ENCODE assay signal across 8 cellular contexts in the genomic region with DNA sequence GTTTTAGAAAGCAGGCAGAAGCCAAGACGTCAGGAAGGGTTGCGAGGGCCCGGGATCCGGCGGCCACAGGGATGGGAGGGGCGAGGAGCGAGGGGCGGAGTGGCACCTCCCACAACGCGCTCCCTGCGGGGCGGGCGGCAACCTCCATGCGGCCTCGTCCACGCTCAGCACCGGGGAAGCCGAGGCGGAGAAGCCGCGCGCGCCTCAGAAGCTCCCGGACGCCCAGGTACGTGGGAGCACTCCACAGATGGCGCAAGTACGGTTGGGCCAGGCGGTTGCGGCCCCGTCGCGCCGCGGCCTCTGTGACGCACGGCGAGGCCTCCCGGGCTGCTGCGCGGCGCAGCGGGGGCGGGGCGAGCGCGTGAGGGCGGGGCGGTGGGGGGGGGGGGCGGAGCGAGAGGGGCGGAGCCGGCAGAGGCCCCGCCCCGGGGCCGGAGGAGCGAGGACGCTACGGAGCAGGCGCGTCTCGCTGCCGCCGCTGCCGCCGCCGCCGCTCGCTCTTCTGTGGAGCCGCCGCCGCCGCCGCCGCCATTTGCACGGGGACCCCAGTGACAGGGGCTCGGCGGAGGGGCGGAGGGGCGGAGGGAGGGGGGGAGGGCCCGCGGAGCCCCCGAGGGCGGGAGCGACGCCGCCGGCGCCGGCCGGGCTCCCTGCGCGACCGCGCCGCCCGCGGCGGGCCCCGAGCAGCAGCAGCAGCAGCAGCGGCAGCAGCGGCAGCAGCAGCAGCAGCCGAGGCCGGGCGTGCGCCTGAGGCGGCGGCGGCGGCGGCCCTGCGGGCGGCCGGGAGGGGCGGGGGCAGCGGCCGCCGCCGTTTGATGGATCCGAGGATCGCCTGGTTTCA. TPM values are rescaled to one million over a fixed set of nuclear protein-coding genes. Genes with fewer than 3 reads are reported as not detected.
A peak's percentile ranks its signal among the peaks of the same experiment; 100 is the strongest.
DNase-seq lines count a peak whose midpoint lies in the region; ATAC-seq and TF ChIP-seq lines count a peak whose summit lies in the region.

A gene (plus strand): TSS at position 500 of the 841 bp plus-strand sequence. CDS start 316 bp downstream, at position 816.

- no peak within 1 kb of the TSS for H3K4me3 ChIP-seq in KMS-11 (IDR thresholded peaks at IDR 0.05; ENCODE audit: insufficient read depth, low read depth, low read length)
- H3K4me3 ChIP-seq in SK-N-SH (ENCODE audit: low read depth in 2 of 2, low read length in 1 of 2) = peak within 1 kb of the TSS; percentile 75 to 80
- H3K4me3 ChIP-seq in suprapubic skin = peak within 1 kb of the TSS; percentile 74

- H2AFZ ChIP-seq in KMS-11 (ENCODE audit: low read depth) (peak within 1 kb of the TSS; percentile 58), SK-N-SH (ENCODE audit: low read depth) (peak within 1 kb of the TSS; percentile 99)

- DNase-seq in GF-D8 (lab: John Stamatoyannopoulos, UW) (peak; percentile 63), SK-N-SH (peak; percentile 99), germinal center (ENCODE audit: low spot score) (peak; percentile 98), omental fat pad (ENCODE audit: low spot score) (peak; percentile 38), suprapubic skin (ENCODE audit: low spot score in 2 of 2) (peak; percentile 92 to 94)
- peak; percentile 88 for DNase-seq in activated naive CD4-positive, alpha-beta T cell treated with anti-CD3 and anti-CD28 coated beads, Interleukin-2, amount 50 U/mL, for 16 hours

- no peak for TF ChIP-seq RAD21 in SK-N-SH (IDR thresholded peaks at IDR 0.05; ENCODE audit: low read length)

- CTCF ChIA-PET in SK-N-SH (lab: Yijun Ruan, JAX) = interaction anchor here (2.4 kb wide), 1 partner anchor 127 kb away, joined by 8 read pairs; a partner anchor contains a TSS

- whole genome bisulfite sequencing in SK-N-SH (ENCODE audit: low lambda C conversion rate) = 3% methylated on average over 18 of the region's 121 CpGs
- WGBS in suprapubic skin = 0% methylated on average over 23 of the region's 121 CpGs

- H3K4me1 ChIP-seq in KMS-11 (ENCODE audit: low read depth, poor library complexity, severe bottlenecking) (peaks cover 46% of the 10 kb centered on the region), SK-N-SH (ENCODE audit: control insufficient read depth in 1 of 2, insufficient read depth in 2 of 2, low read depth in 1 of 2, low read length in 1 of 2) (peaks cover 8 to 10% of the 10 kb centered on the region in 2 experiments; a peak in 2 of 4 replicates), suprapubic skin (peaks cover 45% of the 10 kb centered on the region)

- H3K9me3 ChIP-seq in SK-N-SH (no peaks in the 10 kb centered on the region), suprapubic skin (no peaks in the 10 kb centered on the region)

- H3F3A ChIP-seq in SK-N-SH (replicated peaks; ENCODE audit: insufficient read depth) = peaks cover 6% of the 10 kb centered on the region

- H3K9me2 ChIP-seq in SK-N-SH = no peaks in the 10 kb centered on the region

- H3K36me3 ChIP-seq in KMS-11 (ENCODE audit: insufficient read depth) (no peaks in the 10 kb centered on the region), SK-N-SH (replicated peaks in 1 of 2; ENCODE audit: control insufficient read depth in 1 of 2, insufficient read depth in 2 of 2, low read length in 1 of 2) (no peaks in the 10 kb centered on the region), suprapubic skin (no peaks in the 10 kb centered on the region)

- H3K9ac ChIP-seq in KMS-11 (peak within 1 kb of the TSS; percentile 82), SK-N-SH (peak within 1 kb of the TSS; percentile 95)

- H3K79me2 ChIP-seq in KMS-11 (ENCODE audit: insufficient read depth, low read depth) (peaks cover 43% of the 10 kb centered on the region), SK-N-SH (ENCODE audit: insufficient read depth) (peaks cover 43% of the 10 kb centered on the region)

- H3K27me3 ChIP-seq in KMS-11 (ENCODE audit: insufficient read depth, low read depth) = no peaks in the 10 kb centered on the region
- H3K27me3 ChIP-seq in SK-N-SH (ENCODE audit: insufficient read depth) = no peaks in the 10 kb centered on the region
- H3K27me3 ChIP-seq in suprapubic skin = no peaks in the 10 kb centered on the region

- ATAC-seq in GM21825 (IDR thresholded peaks at IDR 0.05; ENCODE audit: unreplicated experiment) = peak; percentile 66
- ATAC-seq in omental fat pad (ENCODE audit: low FRiP score) = peak; percentile 87

- H4K20me1 ChIP-seq in KMS-11 (ENCODE audit: insufficient read depth) (peaks cover 22% of the 10 kb centered on the region), SK-N-SH (ENCODE audit: insufficient read depth) (peaks cover 42% of the 10 kb centered on the region)

- POLR2A ChIA-PET in SK-N-SH (lab: Yijun Ruan, JAX) = no interaction called here

- H3K27ac ChIP-seq in KMS-11 = peak within 1 kb of the TSS; percentile 86
- peak within 1 kb of the TSS; percentile 90 to 92 for H3K27ac ChIP-seq in SK-N-SH (ENCODE audit: low read depth in 2 of 2, low read length in 1 of 2)
- peak within 1 kb of the TSS; percentile 97 for H3K27ac ChIP-seq in suprapubic skin

- TF ChIP-seq CTCF in KMS-11 (conservative IDR thresholded peaks at IDR 0.05; ENCODE audit: low read depth, low read length) (no peak), SK-N-SH (IDR thresholded peaks at IDR 0.05) (no peak), omental fat pad (IDR thresholded peaks at IDR 0.05) (no peak), suprapubic skin (IDR thresholded peaks at IDR 0.05) (no peak)

- H3K4me2 ChIP-seq in KMS-11 (peak within 1 kb of the TSS; percentile 99), SK-N-SH (peak within 1 kb of the TSS; percentile 99)

- no peak for TF ChIP-seq EP300 in SK-N-SH (IDR thresholded peaks at IDR 0.05; ENCODE audit: borderline replicate concordance in 1 of 2, low read depth in 1 of 2, low read length in 1 of 2)
- TF ChIP-seq EP300 in suprapubic skin (IDR thresholded peaks at IDR 0.05) = no peak

- peak; percentile 24 to 48 for TF ChIP-seq POLR2A in suprapubic skin (IDR thresholded peaks at IDR 0.05)

TF ChIP-seq in SK-N-SH, 30 proteins besides CTCF, POLR2A, EP300 and RAD21:
- TF ChIP-seq, protein P1, sequence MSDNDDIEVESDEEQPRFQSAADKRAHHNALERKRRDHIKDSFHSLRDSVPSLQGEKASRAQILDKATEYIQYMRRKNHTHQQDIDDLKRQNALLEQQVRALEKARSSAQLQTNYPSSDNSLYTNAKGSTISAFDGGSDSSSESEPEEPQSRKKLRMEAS (IDR thresholded peaks at IDR 0.05; ENCODE audit: low read depth) = peak; percentile 70
- TF ChIP-seq FOXM1 (IDR thresholded peaks at IDR 0.05; ENCODE audit: low read depth) (no peak), NRF1 (IDR thresholded peaks at IDR 0.05; ENCODE audit: low read depth, low read length) (peak; percentile 11; the same call in 1 of the 2 replicates), POLR2AphosphoS5 (IDR thresholded peaks at IDR 0.05; ENCODE audit: low read depth, low read length) (peak; percentile 87)

RNA-seq across cellular contexts. Expression of the gene that starts here (rescaled TPM):
- 5.6 and 6.7 TPM in 2 replicates for polyA plus RNA-seq in SK-N-SH (2012; rRNA removed)
- 6.1 and 6.6 TPM in 2 replicates for polyA plus RNA-seq in SK-N-SH (2012; cell fraction: cytosol; rRNA removed)
- polyA plus RNA-seq in SK-N-SH (2012; cell fraction: nucleus; rRNA removed) = 4.4 and 10.1 TPM in 2 replicates
- total RNA-seq in omental fat pad = 10 to 100 TPM; 10.7 to 15.6 (median 13.2) TPM
- 10 to 100 TPM; 10.8 to 15.7 (median 12.9) TPM for total RNA-seq in suprapubic skin

Comparison
In these comparisons a context has a peak if more than half of its experiments do, and no peak if none do; other contexts are left out.
1. DNase-seq: peak in every context shown above with its lines; median percentile 99 in SK-N-SH; 98 in germinal center; 93 in suprapubic skin; 88 in activated naive CD4-positive, alpha-beta T cell treated with anti-CD3 and anti-CD28 coated beads, Interleukin-2, amount 50 U/mL, for 16 hours; 63 in GF-D8; 38 in omental fat pad.